Comparison of ENCODE assay signal across 15 cellular contexts in genomic region chrX:25344191-25344936, GRCh38.
DNase-seq lines count a peak whose midpoint lies in the region; TF ChIP-seq lines count a peak whose summit lies in the region.
"Had no signal": no experiment of that assay in that cellular context is flagged by ENCODE, and none has a peak within 500 bp of the region (broad histone marks: within the 10 kb centered on the region; RNA-seq: fewer than 3 reads in every experiment).

No MANE protein-coding gene starts in this region.

- H3K27ac ChIP-seq in brain microvascular endothelial cell, result no peak overlapping the region
- H3K27ac ChIP-seq: gastrocnemius medialis, Peyer's patch, right atrium auricular region had no signal

- no peak overlapping the region for H3K4me3 ChIP-seq in Jurkat, Clone E6-1 (ENCODE audit: low read length)
- H3K4me3 ChIP-seq in brain microvascular endothelial cell (ENCODE audit: low read depth, low read length), result no peak overlapping the region
- H3K4me3 ChIP-seq: gastrocnemius medialis, Peyer's patch, right atrium auricular region had no signal

- TF ChIP-seq CTCF in glutamatergic neuron (IDR thresholded peaks at IDR 0.05; ENCODE audit: partially characterized antibody, unreplicated experiment) (no peak), brain microvascular endothelial cell (IDR thresholded peaks at IDR 0.05; ENCODE audit: low read depth, low read length, missing control alignments) (no peak)

- H3K36me3 ChIP-seq in brain microvascular endothelial cell (replicated peaks), result no peaks in the 10 kb centered on the region
- H3K36me3 ChIP-seq: gastrocnemius medialis, Peyer's patch, right atrium auricular region had no signal

- H3K27ac Mint-ChIP-seq in glutamatergic neuron (ENCODE audit: unreplicated experiment), result peak overlapping the region; percentile 78
- H3K27ac Mint-ChIP-seq: activated T-helper 1 cell treated with anti-CD3 and anti-CD28 coated beads, Interleukin-12 subunit alpha, Interleukin-12 subunit beta, Interleukin-2, Interleukin-4 antibody, amounts not matched to agents 30 ng/mL and 10 ng/mL and 1 ng/mL, durations not matched to agents 14 hours and 24 hours and 36 hours; memory B cell; natural killer cell treated with Interleukin-12 subunit alpha and Interleukin-12 subunit beta and Interleukin-15 and Interleukin-18, amount 100 ng/mL, for 72 hours had no signal

- no peak overlapping the region for H3K4me3 Mint-ChIP-seq in glutamatergic neuron (ENCODE audit: unreplicated experiment)
- H3K4me3 Mint-ChIP-seq: activated T-helper 1 cell treated with anti-CD3 and anti-CD28 coated beads, Interleukin-12 subunit alpha, Interleukin-12 subunit beta, Interleukin-2, Interleukin-4 antibody, amounts not matched to agents 30 ng/mL and 10 ng/mL and 1 ng/mL, durations not matched to agents 14 hours and 24 hours and 36 hours; central memory CD8-positive, alpha-beta T cell; memory B cell; natural killer cell treated with Interleukin-12 subunit alpha and Interleukin-12 subunit beta and Interleukin-15 and Interleukin-18, amount 100 ng/mL, for 72 hours had no signal

- H3K27me3 Mint-ChIP-seq in glutamatergic neuron (ENCODE audit: unreplicated experiment), result peaks cover 2% of the 10 kb centered on the region
- H3K27me3 Mint-ChIP-seq: central memory CD8-positive, alpha-beta T cell; memory B cell; natural killer cell treated with Interleukin-12 subunit alpha and Interleukin-12 subunit beta and Interleukin-15 and Interleukin-18, amount 100 ng/mL, for 72 hours had no signal

- peaks cover 3% of the 10 kb centered on the region for H3K9me3 Mint-ChIP-seq in glutamatergic neuron (ENCODE audit: unreplicated experiment)
- H3K9me3 Mint-ChIP-seq: activated T-helper 1 cell treated with anti-CD3 and anti-CD28 coated beads, Interleukin-12 subunit alpha, Interleukin-12 subunit beta, Interleukin-2, Interleukin-4 antibody, amounts not matched to agents 30 ng/mL and 10 ng/mL and 1 ng/mL, durations not matched to agents 14 hours and 24 hours and 36 hours; central memory CD8-positive, alpha-beta T cell; memory B cell had no signal

- DNase-seq in ACHN (peak; percentile 27), NCI-H748 treated with DMSO at 0.1 percent for 48 hours (lab: John Stamatoyannopoulos, UW) (peak; percentile 37), glutamatergic neuron (peak; percentile 34), brain microvascular endothelial cell (no peak), AML-193 (lab: John Stamatoyannopoulos, UW) (no peak), NCI-H2227 treated with DMSO at 0.1 percent for 48 hours (lab: John Stamatoyannopoulos, UW) (no peak), activated gamma-delta T cell treated with Interleukin-2 at 50 U/mL for 16 hours (no peak)
- peak; percentile 3 for DNase-seq in Jurkat, Clone E6-1 (ENCODE audit: low read depth, low spot score)
- DNase-seq: Peyer's patch had no signal

- H3K27me3 ChIP-seq in brain microvascular endothelial cell (replicated peaks), result no peaks in the 10 kb centered on the region
- H3K27me3 ChIP-seq: gastrocnemius medialis, Peyer's patch, right atrium auricular region had no signal

- in situ Hi-C loops in ACHN (cut with HindIII; ENCODE audit: low pct_ligation_motif_present, low pct_unique_long_range_greater_than_20kb, low sequenced_read_pairs), result no loop called here
- in situ Hi-C loops in brain microvascular endothelial cell (cut with HindIII; ENCODE audit: low pct_ligation_motif_present, low sequenced_read_pairs), result no loop called here

- H3K36me3 Mint-ChIP-seq in glutamatergic neuron (ENCODE audit: unreplicated experiment), result no peaks in the 10 kb centered on the region
- H3K36me3 Mint-ChIP-seq: memory B cell; natural killer cell treated with Interleukin-12 subunit alpha and Interleukin-12 subunit beta and Interleukin-15 and Interleukin-18, amount 100 ng/mL, for 72 hours had no signal

- H3K4me1 Mint-ChIP-seq in glutamatergic neuron (ENCODE audit: low read depth, unreplicated experiment), result peaks cover 7% of the 10 kb centered on the region
- H3K4me1 Mint-ChIP-seq: central memory CD8-positive, alpha-beta T cell; memory B cell had no signal

Comparison
In these comparisons a context has a peak if more than half of its experiments do, and no peak if none do; other contexts are left out.
1. DNase-seq: peak in ACHN (single experiment), Jurkat, Clone E6-1 (single experiment), NCI-H748 treated with DMSO at 0.1 percent for 48 hours (single experiment) and glutamatergic neuron (single experiment); none in brain microvascular endothelial cell (single experiment), AML-193 (0 of 2), NCI-H2227 treated with DMSO at 0.1 percent for 48 hours (single experiment) and activated gamma-delta T cell treated with Interleukin-2 at 50 U/mL for 16 hours (single experiment).